8 cellular contexts compared by ENCODE assay signal in the genomic region with DNA sequence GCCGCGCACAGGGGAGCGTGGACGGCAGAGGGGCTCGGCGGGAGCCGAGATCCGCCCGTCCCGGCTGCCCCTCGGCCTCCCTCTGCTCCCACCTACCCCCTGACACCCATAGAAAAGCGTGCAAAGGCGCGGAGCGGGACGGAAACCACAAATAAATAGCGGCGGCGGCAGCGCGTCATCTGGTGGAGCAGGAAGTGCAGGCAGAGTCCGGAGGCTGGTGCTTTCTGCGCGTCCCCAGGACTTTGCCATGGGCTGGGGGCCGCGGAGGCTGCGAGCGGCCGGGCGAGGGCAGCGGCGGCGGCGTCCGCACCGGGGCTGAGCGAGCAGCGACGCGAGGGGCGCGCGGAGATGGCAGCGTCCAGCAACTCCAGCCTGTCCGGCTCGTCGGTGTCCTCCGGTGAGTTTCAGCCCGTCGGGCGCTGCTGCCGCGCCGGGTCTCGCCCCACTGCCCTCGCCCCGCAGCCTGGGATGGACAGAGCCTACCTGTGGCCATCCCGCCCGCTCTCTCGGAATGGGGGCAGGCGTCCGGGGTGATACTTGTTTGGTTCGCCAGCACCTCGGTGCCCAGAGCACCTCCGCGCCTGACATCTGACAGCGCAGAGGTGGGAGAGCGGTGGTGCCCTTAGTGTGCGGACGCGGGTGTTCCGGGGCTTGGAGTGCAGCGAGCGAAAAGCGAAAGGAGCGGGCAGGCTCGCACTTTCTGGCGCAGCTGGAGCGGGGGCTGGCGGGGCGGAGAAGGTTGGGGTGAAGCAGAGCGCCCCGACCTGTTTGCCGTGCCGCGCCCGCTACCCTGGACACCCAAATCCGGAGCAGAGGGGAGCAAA. TPM values are rescaled to one million over a fixed set of nuclear protein-coding genes. Genes with fewer than 3 reads are reported as not detected.
DNase-seq lines count a peak whose midpoint lies in the region; ATAC-seq and TF ChIP-seq lines count a peak whose summit lies in the region.

A gene (plus strand): TSS at position 182 of the 824 bp plus-strand sequence.

- WGBS in gastroesophageal sphincter (ENCODE audit: low coverage in 1 of 2), 2 donors, result 0% methylated on average over 1 to 3 of the region's 88 CpGs
- under 1% methylated on average over 88 of the region's 88 CpGs for WGBS in thymus

- H3K4me1 Mint-ChIP-seq in neural crest cell, result peaks cover 10% of the 10 kb centered on the region

- ATAC-seq in HG02759 (IDR thresholded peaks at IDR 0.05; ENCODE audit: unreplicated experiment), result peak; percentile 49
- ATAC-seq in gastroesophageal sphincter, result peak; percentile 66
- ATAC-seq in HG02763 (IDR thresholded peaks at IDR 0.05; ENCODE audit: unreplicated experiment), result no peak

- TF ChIP-seq EP300 in gastroesophageal sphincter (IDR thresholded peaks at IDR 0.05), result no peak

- H3K4me3 Mint-ChIP-seq in neural crest cell, result peak within 1 kb of the TSS; percentile 88

- peak within 1 kb of the TSS; percentile 63 to 81 (median 73) for H3K9ac ChIP-seq in BLaER1 treated with 17β-estradiol and CSF1 and Interleukin-3, amounts not matched to agents 10 nM and 100 nM

- TF ChIP-seq POLR2A in gastroesophageal sphincter (IDR thresholded peaks at IDR 0.05), result peak; percentile 12 to 40

- peak within 1 kb of the TSS; percentile 93 to 99 (median 97) for H3K4me2 ChIP-seq in BLaER1 treated with 17β-estradiol and CSF1 and Interleukin-3, amounts not matched to agents 10 nM and 100 nM

- peaks cover 64% of the 10 kb centered on the region for H3K27me3 Mint-ChIP-seq in neural crest cell (ENCODE audit: low read depth)

- no peaks in the 10 kb centered on the region for H3K9me3 Mint-ChIP-seq in neural crest cell

- H3K9me3 ChIP-seq in BLaER1 treated with 17β-estradiol and CSF1 and Interleukin-3, amounts not matched to agents 10 nM and 100 nM (replicated peaks in 1 of 11), result no peaks in the 10 kb centered on the region
- H3K9me3 ChIP-seq in gastroesophageal sphincter (no peaks in the 10 kb centered on the region), thymus (ENCODE audit: control insufficient read depth) (no peaks in the 10 kb centered on the region)

- no peaks in the 10 kb centered on the region for H3K36me3 Mint-ChIP-seq in neural crest cell (ENCODE audit: low read depth)

- no peaks in the 10 kb centered on the region for H3K36me3 ChIP-seq in BLaER1 treated with 17β-estradiol and CSF1 and Interleukin-3, amounts not matched to agents 10 nM and 100 nM
- H3K36me3 ChIP-seq in gastroesophageal sphincter (no peaks in the 10 kb centered on the region), thymus (ENCODE audit: control insufficient read depth, insufficient read depth) (no peaks in the 10 kb centered on the region)

- H4K20me1 ChIP-seq in BLaER1 treated with 17β-estradiol and CSF1 and Interleukin-3, amounts not matched to agents 10 nM and 100 nM, result no peaks in the 10 kb centered on the region

- H3K4me1 ChIP-seq in BLaER1 treated with 17β-estradiol and CSF1 and Interleukin-3, amounts not matched to agents 10 nM and 100 nM, result peaks cover 14 to 29% (median 23%) of the 10 kb centered on the region in 10 experiments
- H3K4me1 ChIP-seq in gastroesophageal sphincter (peaks cover 0 to 31% (median 5%) of the 10 kb centered on the region in 3 donors), thymus (ENCODE audit: control insufficient read depth, insufficient read depth, low read length) (peaks cover 7% of the 10 kb centered on the region)

- TF ChIP-seq CTCF in gastroesophageal sphincter (IDR thresholded peaks at IDR 0.05) (peak in 1 of 4 experiments; percentile 14), neural crest cell (conservative IDR thresholded peaks at IDR 0.05) (no peak)

- H3K27ac Mint-ChIP-seq in neural crest cell (ENCODE audit: unreplicated experiment), result peak within 1 kb of the TSS; percentile 83

- DNase-seq in NOMO-1 treated with DMSO at 0.1 percent for 48 hours (lab: John Stamatoyannopoulos, UW; ENCODE audit: unreplicated experiment) (peak; percentile 40), neural crest cell (ENCODE audit: low read depth, low spot score) (peak; percentile 53)
- peak; percentile 77 for DNase-seq in activated effector memory CD4-positive, alpha-beta T cell treated with anti-CD3 and anti-CD28 coated beads, Interleukin-2, amount 50 U/mL, for 16 hours

- peak within 1 kb of the TSS in 9 of 11 experiments; percentile 19 to 66 (median 50); a peak in 16 of 22 replicates for H3K27ac ChIP-seq in BLaER1 treated with 17β-estradiol and CSF1 and Interleukin-3, amounts not matched to agents 10 nM and 100 nM
- H3K27ac ChIP-seq in gastroesophageal sphincter (peak within 1 kb of the TSS in 3 of 4 donors; percentile 18 to 75 (median 62)), thymus (ENCODE audit: low read depth) (no peak within 1 kb of the TSS)

- peak within 1 kb of the TSS; percentile 58 to 93 (median 82) for H3K4me3 ChIP-seq in BLaER1 treated with 17β-estradiol and CSF1 and Interleukin-3, amounts not matched to agents 10 nM and 100 nM
- peak within 1 kb of the TSS; percentile 53 to 69 for H3K4me3 ChIP-seq in gastroesophageal sphincter
- peak within 1 kb of the TSS; percentile 81 for H3K4me3 ChIP-seq in thymus (ENCODE audit: low read length)

- peaks cover 44 to 95% (median 63%) of the 10 kb centered on the region in 11 experiments for H3K27me3 ChIP-seq in BLaER1 treated with 17β-estradiol and CSF1 and Interleukin-3, amounts not matched to agents 10 nM and 100 nM
- H3K27me3 ChIP-seq in gastroesophageal sphincter (peaks cover 54% of the 10 kb centered on the region), thymus (ENCODE audit: control insufficient read depth, insufficient read depth) (peaks cover 2% of the 10 kb centered on the region)

RNA-seq across cellular contexts. Expression of the gene that starts here (rescaled TPM):
- total RNA-seq in gastroesophageal sphincter (10 to 100 TPM in 2 of 4 donors, 1 to 10 TPM in 2; 7.6 to 15.3 (median 10.0) TPM), neural crest cell (15.4 and 15.9 TPM in 2 replicates)
- 6.5 TPM for polyA plus RNA-seq in thymus
